Comparison of ENCODE assay signal across 16 cellular contexts in the genomic region with DNA sequence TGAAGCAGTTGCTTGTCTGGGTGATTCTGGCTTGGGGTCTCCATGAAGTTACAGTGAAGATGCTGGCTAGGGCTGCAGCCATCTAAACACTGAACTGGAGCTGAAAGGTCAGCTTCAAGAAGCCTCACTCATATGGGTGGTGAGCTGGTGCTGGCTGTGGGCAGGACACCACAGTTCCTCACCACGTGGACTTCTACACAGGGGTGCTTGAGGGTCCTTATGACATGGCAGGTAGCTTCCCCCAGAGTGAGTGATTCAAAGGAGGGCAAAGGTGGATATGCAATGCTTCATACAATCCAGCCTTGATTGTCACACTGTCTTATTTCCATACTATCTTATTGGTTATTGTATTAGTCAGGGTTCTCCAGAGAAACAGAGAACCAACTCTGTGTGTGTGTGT. TPM values are rescaled to one million over a fixed set of nuclear protein-coding genes. Genes with fewer than 3 reads are reported as not detected.
DNase-seq lines count a peak whose midpoint lies in the region; ATAC-seq, FAIRE-seq and TF ChIP-seq lines count a peak whose summit lies in the region.
"Had no signal": no experiment of that assay in that cellular context is flagged by ENCODE, and none has a peak within 500 bp of the region (broad histone marks: within the 10 kb centered on the region; RNA-seq: fewer than 3 reads in every experiment).

No MANE protein-coding gene starts in this region.

- TF ChIP-seq EP300 in suprapubic skin (IDR thresholded peaks at IDR 0.05): no peak

- peaks cover 60 to 71% of the 10 kb centered on the region in 2 experiments for H3K4me1 ChIP-seq in neutrophil (ENCODE audit: control insufficient read depth in 1 of 2, insufficient read depth in 1 of 2, low read depth in 1 of 2, low read length in 1 of 2)
- peaks cover 37% of the 10 kb centered on the region for H3K4me1 ChIP-seq in suprapubic skin
- H3K4me1 ChIP-seq: BLaER1 had no signal

- no peak overlapping the region for H3K4me3 Mint-ChIP-seq in activated CD8-positive, alpha-beta memory T cell treated with anti-CD3 and anti-CD28 coated beads, Interleukin-2, amount 10 ng/mL, durations not matched to agents 7 days and 5 days
- H3K4me3 Mint-ChIP-seq: CD4-positive, alpha-beta T cell had no signal

- H3K36me3 Mint-ChIP-seq in activated CD8-positive, alpha-beta memory T cell treated with anti-CD3 and anti-CD28 coated beads, Interleukin-2, amount 10 ng/mL, durations not matched to agents 7 days and 5 days: no peaks in the 10 kb centered on the region

- H3K27me3 Mint-ChIP-seq in activated CD8-positive, alpha-beta memory T cell treated with anti-CD3 and anti-CD28 coated beads, Interleukin-2, amount 10 ng/mL, durations not matched to agents 7 days and 5 days: peaks cover 20% of the 10 kb centered on the region

- H3K27ac Mint-ChIP-seq in activated CD8-positive, alpha-beta memory T cell treated with anti-CD3 and anti-CD28 coated beads, Interleukin-2, amount 10 ng/mL, durations not matched to agents 7 days and 5 days: no peak overlapping the region
- H3K27ac Mint-ChIP-seq: CD4-positive, alpha-beta T cell had no signal

- TF ChIP-seq CTCF in neutrophil (IDR thresholded peaks at IDR 0.05) (no peak), suprapubic skin (IDR thresholded peaks at IDR 0.05) (no peak), D721Med (IDR thresholded peaks at IDR 0.05; ENCODE audit: insufficient read depth, missing control alignments) (no peak)

- H3K4me1 Mint-ChIP-seq in activated CD8-positive, alpha-beta memory T cell treated with anti-CD3 and anti-CD28 coated beads, Interleukin-2, amount 10 ng/mL, durations not matched to agents 7 days and 5 days: peaks cover 11% of the 10 kb centered on the region

- CTCF ChIA-PET in activated CD8-positive, alpha-beta memory T cell treated with anti-CD3 and anti-CD28 coated beads, Interleukin-2, amount 10 ng/mL, durations not matched to agents 7 days and 5 days (lab: Charles Lee): no interaction called here

- H3K36me3 ChIP-seq in neutrophil (no peaks in the 10 kb centered on the region), suprapubic skin (no peaks in the 10 kb centered on the region)
- H3K36me3 ChIP-seq: BLaER1, HAP-1 had no signal

- no peaks in the 10 kb centered on the region for H3K27me3 ChIP-seq in neutrophil
- H3K27me3 ChIP-seq in suprapubic skin: no peaks in the 10 kb centered on the region

- H3K9me3 ChIP-seq in neutrophil (no peaks in the 10 kb centered on the region), suprapubic skin (no peaks in the 10 kb centered on the region)
- H3K9me3 ChIP-seq: BLaER1, HAP-1 had no signal

- FAIRE-seq in D721Med (lab: Jason Lieb, UNC): no peak
- FAIRE-seq: GM12891, H1 had no signal

- DNase-seq in activated CD8-positive, alpha-beta memory T cell treated with anti-CD3 and anti-CD28 coated beads, Interleukin-2, amount 10 ng/mL, durations not matched to agents 7 days and 5 days: no peak
- no peak for DNase-seq in activated CD8-positive, alpha-beta memory T cell treated with anti-CD3 and anti-CD28 coated beads, Interleukin-2, amount 50 U/mL, for 4 hours
- DNase-seq in CD1c-positive myeloid dendritic cell (ENCODE audit: extremely low spot score) (peak; percentile 46), suprapubic skin (ENCODE audit: low spot score in 2 of 2) (no peak), NCI-H345 treated with DMSO at 0.1 percent for 48 hours (lab: John Stamatoyannopoulos, UW; ENCODE audit: unreplicated experiment) (no peak), D721Med (ENCODE audit: insufficient read length, low spot score) (no peak)
- DNase-seq: 8988T; Calu3; CD4-positive, alpha-beta T cell; DMS79 had no signal

- H3K4me3 ChIP-seq in neutrophil (ENCODE audit: low read depth in 1 of 2, low read length in 1 of 2) (no peak overlapping the region), suprapubic skin (no peak overlapping the region)
- H3K4me3 ChIP-seq: BLaER1, HAP-1 had no signal

- H3K27ac ChIP-seq in neutrophil (peak overlapping the region; percentile 67), suprapubic skin (peak overlapping the region; percentile 29)
- H3K27ac ChIP-seq: BLaER1 had no signal

- no peak for TF ChIP-seq POLR2A in suprapubic skin (IDR thresholded peaks at IDR 0.05)

- ATAC-seq in activated CD8-positive, alpha-beta memory T cell treated with anti-CD3 and anti-CD28 coated beads, Interleukin-2, amount 10 ng/mL, durations not matched to agents 7 days and 5 days: peak; percentile 27

- H3K9me3 Mint-ChIP-seq in activated CD8-positive, alpha-beta memory T cell treated with anti-CD3 and anti-CD28 coated beads, Interleukin-2, amount 10 ng/mL, durations not matched to agents 7 days and 5 days (ENCODE audit: low read depth): no peaks in the 10 kb centered on the region
- H3K9me3 Mint-ChIP-seq: CD4-positive, alpha-beta T cell had no signal

- whole genome bisulfite sequencing in suprapubic skin: 67% methylated on average over 1 of the region's 1 CpG

RNA-seq across cellular contexts. Expression of a gene that starts 6.0 kb away (rescaled TPM):
- under 1 TPM; 0.16 to 0.20 TPM for total RNA-seq in activated CD8-positive, alpha-beta memory T cell treated with anti-CD3 and anti-CD28 coated beads, Interleukin-2, amount 10 ng/mL, durations not matched to agents 7 days and 5 days
- total RNA-seq in suprapubic skin: 10 to 100 TPM; 13.9 to 32.3 (median 19.5) TPM
- total RNA-seq: G401 had no signal

Comparison
In these comparisons a context has a peak if more than half of its experiments do, and no peak if none do; other contexts are left out.
1. RNA of a gene that starts 6.0 kb away (total RNA-seq): 13.9 to 32.3 TPM in suprapubic skin; 0.16 to 0.20 TPM in activated CD8-positive, alpha-beta memory T cell treated with anti-CD3 and anti-CD28 coated beads, Interleukin-2, amount 10 ng/mL, durations not matched to agents 7 days and 5 days; every median in the first group is over 10 times any median in the second.